In the genomic region with DNA sequence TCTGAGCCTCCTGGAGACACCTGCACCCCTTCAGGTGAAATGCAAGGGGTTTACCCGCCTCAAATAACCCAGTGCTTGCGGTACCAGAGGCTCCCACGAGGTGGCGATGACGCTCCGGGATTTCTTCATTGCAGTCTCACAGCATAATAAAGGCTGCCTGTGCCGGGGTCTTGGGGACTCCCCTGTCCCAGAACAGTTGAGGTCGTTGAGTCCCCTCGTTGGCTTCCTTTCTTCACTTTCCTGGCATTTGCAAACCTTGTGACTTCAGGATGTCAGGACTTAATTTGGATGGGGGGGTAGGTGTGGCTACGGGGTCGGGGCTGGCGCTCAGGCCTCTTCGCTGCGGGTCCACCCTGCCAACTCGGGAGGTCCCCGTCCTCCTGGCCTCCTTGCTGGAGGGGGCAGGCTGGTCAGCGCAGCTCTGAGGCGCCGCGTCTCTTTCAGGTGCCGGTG, we compare ENCODE assay signal across 8 cellular contexts. TPM values are rescaled to one million over a fixed set of nuclear protein-coding genes. Genes with fewer than 3 reads are reported as not detected.
DNase-seq lines count a peak whose midpoint lies in the region; ATAC-seq and TF ChIP-seq lines count a peak whose summit lies in the region.

No MANE protein-coding gene starts in this region.

- H3K4me3 ChIP-seq in BLaER1 treated with 17β-estradiol and CSF1 and Interleukin-3, amounts not matched to agents 10 nM and 100 nM = no peak overlapping the region
- no peak overlapping the region for H3K4me3 ChIP-seq in HFF-Myc (replicated peaks; ENCODE audit: low read depth, low read length)
- H3K4me3 ChIP-seq in fibroblast of pulmonary artery (replicated peaks; ENCODE audit: low read depth, low read length) = no peak overlapping the region
- no peak overlapping the region for H3K4me3 ChIP-seq in neutrophil (ENCODE audit: low read depth in 1 of 2, low read length in 1 of 2)
- H3K4me3 ChIP-seq in testis = peak overlapping the region in 1 of 2 donors; percentile 8

- no peak overlapping the region for H3K27ac Mint-ChIP-seq in activated T-helper 1 cell treated with anti-CD3 and anti-CD28 coated beads, Interleukin-12 subunit alpha, Interleukin-12 subunit beta, Interleukin-2, Interleukin-4 antibody, amounts not matched to agents 30 ng/mL and 10 ng/mL and 1 ng/mL, durations not matched to agents 14 hours and 24 hours and 36 hours

- no peaks in the 10 kb centered on the region for H3K36me3 Mint-ChIP-seq in activated T-helper 1 cell treated with anti-CD3 and anti-CD28 coated beads, Interleukin-12 subunit alpha, Interleukin-12 subunit beta, Interleukin-2, Interleukin-4 antibody, amounts not matched to agents 30 ng/mL and 10 ng/mL and 1 ng/mL, durations not matched to agents 14 hours and 24 hours and 36 hours (ENCODE audit: low read depth)

- H3K4me2 ChIP-seq in BLaER1 treated with 17β-estradiol and CSF1 and Interleukin-3, amounts not matched to agents 10 nM and 100 nM = peak overlapping the region in 6 of 11 experiments; percentile 5 to 78 (median 74); a peak in 4 of 22 replicates

- no peak overlapping the region for H3K4me3 Mint-ChIP-seq in activated T-helper 1 cell treated with anti-CD3 and anti-CD28 coated beads, Interleukin-12 subunit alpha, Interleukin-12 subunit beta, Interleukin-2, Interleukin-4 antibody, amounts not matched to agents 30 ng/mL and 10 ng/mL and 1 ng/mL, durations not matched to agents 14 hours and 24 hours and 36 hours

- H3K27me3 Mint-ChIP-seq in activated T-helper 1 cell treated with anti-CD3 and anti-CD28 coated beads, Interleukin-12 subunit alpha, Interleukin-12 subunit beta, Interleukin-2, Interleukin-4 antibody, amounts not matched to agents 30 ng/mL and 10 ng/mL and 1 ng/mL, durations not matched to agents 14 hours and 24 hours and 36 hours (ENCODE audit: insufficient read depth) = peaks cover 18% of the 10 kb centered on the region

- H3K4me1 Mint-ChIP-seq in activated T-helper 1 cell treated with anti-CD3 and anti-CD28 coated beads, Interleukin-12 subunit alpha, Interleukin-12 subunit beta, Interleukin-2, Interleukin-4 antibody, amounts not matched to agents 30 ng/mL and 10 ng/mL and 1 ng/mL, durations not matched to agents 14 hours and 24 hours and 36 hours (ENCODE audit: low read depth) = peaks cover 6% of the 10 kb centered on the region

- H3K4me1 ChIP-seq in BLaER1 treated with 17β-estradiol and CSF1 and Interleukin-3, amounts not matched to agents 10 nM and 100 nM = peaks cover 26 to 48% (median 38%) of the 10 kb centered on the region in 10 experiments
- peaks cover 6 to 10% of the 10 kb centered on the region in 2 experiments for H3K4me1 ChIP-seq in neutrophil (ENCODE audit: control insufficient read depth in 1 of 2, insufficient read depth in 1 of 2, low read depth in 1 of 2, low read length in 1 of 2)
- H3K4me1 ChIP-seq in testis = peaks cover 9% of the 10 kb centered on the region

- TF ChIP-seq POLR2A in testis (IDR thresholded peaks at IDR 0.05) = no peak

- H3K9me3 ChIP-seq in BLaER1 treated with 17β-estradiol and CSF1 and Interleukin-3, amounts not matched to agents 10 nM and 100 nM (replicated peaks in 1 of 11) = no peaks in the 10 kb centered on the region
- no peaks in the 10 kb centered on the region for H3K9me3 ChIP-seq in neutrophil
- H3K9me3 ChIP-seq in testis = no peaks in the 10 kb centered on the region

- H3K36me3 ChIP-seq in BLaER1 treated with 17β-estradiol and CSF1 and Interleukin-3, amounts not matched to agents 10 nM and 100 nM = 0 out of 22 replicates have a peak, but pooled peaks cover 0 to 2% (median 0%) of the 10 kb centered on the region in 11 experiments
- H3K36me3 ChIP-seq in neutrophil = no peaks in the 10 kb centered on the region
- H3K36me3 ChIP-seq in testis (ENCODE audit: low read depth, missing control alignments) = no peaks in the 10 kb centered on the region

- no peaks in the 10 kb centered on the region for H3K9me3 Mint-ChIP-seq in activated T-helper 1 cell treated with anti-CD3 and anti-CD28 coated beads, Interleukin-12 subunit alpha, Interleukin-12 subunit beta, Interleukin-2, Interleukin-4 antibody, amounts not matched to agents 30 ng/mL and 10 ng/mL and 1 ng/mL, durations not matched to agents 14 hours and 24 hours and 36 hours

- H3K9ac ChIP-seq in BLaER1 treated with 17β-estradiol and CSF1 and Interleukin-3, amounts not matched to agents 10 nM and 100 nM = no peak overlapping the region

- WGBS in testis, 2 donors = 0 to 6% methylated on average over 9 to 21 of the region's 21 CpGs

- peak; percentile 94 for TF ChIP-seq CTCF in HFF-Myc (IDR thresholded peaks at IDR 0.05; ENCODE audit: low read depth, low read length, missing control alignments)
- peak; percentile 96 for TF ChIP-seq CTCF in fibroblast of pulmonary artery (IDR thresholded peaks at IDR 0.05; ENCODE audit: low read length, missing control alignments)
- TF ChIP-seq CTCF in neutrophil (IDR thresholded peaks at IDR 0.05) = peak; percentile 92
- TF ChIP-seq CTCF in testis (IDR thresholded peaks at IDR 0.05) = peak; percentile 75 to 91 (median 91)

- peaks cover 0 to 37% (median 0%) of the 10 kb centered on the region in 11 experiments; a peak in 11 of 22 replicates for H4K20me1 ChIP-seq in BLaER1 treated with 17β-estradiol and CSF1 and Interleukin-3, amounts not matched to agents 10 nM and 100 nM

- DNase-seq in HFF-Myc (ENCODE audit: extremely low read depth, low read depth) = peak; percentile 33
- peak; percentile 33 for DNase-seq in RKO (ENCODE audit: low spot score)
- peak; percentile 72 for DNase-seq in activated T-helper 1 cell treated with anti-CD3 and anti-CD28 coated beads, Interleukin-12 subunit alpha, Interleukin-12 subunit beta, Interleukin-2, Interleukin-4 antibody, amounts not matched to agents 30 ng/mL and 10 ng/mL and 1 ng/mL, durations not matched to agents 14 hours and 24 hours and 36 hours (ENCODE audit: low spot score)
- DNase-seq in fibroblast of pulmonary artery (ENCODE audit: low read depth) = peak; percentile 68
- DNase-seq in testis = peak; percentile 80

- intact Hi-C loops in activated T-helper 1 cell treated with anti-CD3 and anti-CD28 coated beads, Interleukin-12 subunit alpha, Interleukin-12 subunit beta, Interleukin-2, Interleukin-4 antibody, amounts not matched to agents 30 ng/mL and 10 ng/mL and 1 ng/mL, durations not matched to agents 14 hours and 24 hours and 36 hours (cut with micrococcal nuclease) = loop anchor here (1.0 kb wide), 5 partner anchors 34 to 129 kb away; a partner anchor contains a TSS
- intact Hi-C loops in testis (cut with DNase I; ENCODE audit: low total_unique reads) = loop anchor here (5.0 to 10.0 kb wide), 2 partner anchors 35 to 82 kb away; a partner anchor contains a TSS

- H3K27ac ChIP-seq in BLaER1 treated with 17β-estradiol and CSF1 and Interleukin-3, amounts not matched to agents 10 nM and 100 nM = no peak overlapping the region
- H3K27ac ChIP-seq in neutrophil = no peak overlapping the region
- H3K27ac ChIP-seq in testis = no peak overlapping the region

- peaks cover 27 to 46% (median 39%) of the 10 kb centered on the region in 11 experiments for H3K27me3 ChIP-seq in BLaER1 treated with 17β-estradiol and CSF1 and Interleukin-3, amounts not matched to agents 10 nM and 100 nM
- H3K27me3 ChIP-seq in neutrophil = peaks cover 53% of the 10 kb centered on the region
- peaks cover 3% of the 10 kb centered on the region for H3K27me3 ChIP-seq in testis

- ATAC-seq in HG03469 (IDR thresholded peaks at IDR 0.05; ENCODE audit: unreplicated experiment) = no peak

RNA-seq across cellular contexts. Expression of a gene that starts 1.3 kb away (rescaled TPM):
- not detected in 2 replicates for total RNA-seq in activated T-helper 1 cell treated with anti-CD3 and anti-CD28 coated beads, Interleukin-12 subunit alpha, Interleukin-12 subunit beta, Interleukin-2, Interleukin-4 antibody, amounts not matched to agents 30 ng/mL and 10 ng/mL and 1 ng/mL, durations not matched to agents 14 hours and 24 hours and 36 hours
- total RNA-seq in testis = 1 to 10 TPM in 1 of 2 donors, under 1 TPM in 1; 0.93 to 1.2 TPM
- polyA plus RNA-seq in testis (ENCODE audit: insufficient read depth, low read depth, low replicate concordance) = 2.3 TPM

RNA-seq across cellular contexts. Expression of a gene that starts 12.4 kb away (rescaled TPM):
- total RNA-seq in activated T-helper 1 cell treated with anti-CD3 and anti-CD28 coated beads, Interleukin-12 subunit alpha, Interleukin-12 subunit beta, Interleukin-2, Interleukin-4 antibody, amounts not matched to agents 30 ng/mL and 10 ng/mL and 1 ng/mL, durations not matched to agents 14 hours and 24 hours and 36 hours = not detected in 2 replicates
- 1 to 10 TPM; 4.3 to 5.4 TPM for total RNA-seq in testis
- 3.4 TPM for polyA plus RNA-seq in testis (ENCODE audit: insufficient read depth, low read depth, low replicate concordance)

RNA-seq across cellular contexts. Expression of a gene that starts 37.6 kb away (rescaled TPM):
- 0.21 and 0.42 TPM in 2 replicates for total RNA-seq in activated T-helper 1 cell treated with anti-CD3 and anti-CD28 coated beads, Interleukin-12 subunit alpha, Interleukin-12 subunit beta, Interleukin-2, Interleukin-4 antibody, amounts not matched to agents 30 ng/mL and 10 ng/mL and 1 ng/mL, durations not matched to agents 14 hours and 24 hours and 36 hours
- 1 to 10 TPM; 6.9 to 8.3 TPM for total RNA-seq in testis
- polyA plus RNA-seq in testis (ENCODE audit: insufficient read depth, low read depth, low replicate concordance) = 7.5 TPM

RNA-seq across cellular contexts. Expression of a gene that starts 43.3 kb away (rescaled TPM):
- 237 and 238 TPM in 2 replicates for total RNA-seq in activated T-helper 1 cell treated with anti-CD3 and anti-CD28 coated beads, Interleukin-12 subunit alpha, Interleukin-12 subunit beta, Interleukin-2, Interleukin-4 antibody, amounts not matched to agents 30 ng/mL and 10 ng/mL and 1 ng/mL, durations not matched to agents 14 hours and 24 hours and 36 hours
- 100 to 1,000 TPM; 239 to 343 TPM for total RNA-seq in testis
- polyA plus RNA-seq in testis (ENCODE audit: insufficient read depth, low read depth, low replicate concordance) = 238 TPM
